1 cellular context compared by ENCODE assay signal in the genomic region with DNA sequence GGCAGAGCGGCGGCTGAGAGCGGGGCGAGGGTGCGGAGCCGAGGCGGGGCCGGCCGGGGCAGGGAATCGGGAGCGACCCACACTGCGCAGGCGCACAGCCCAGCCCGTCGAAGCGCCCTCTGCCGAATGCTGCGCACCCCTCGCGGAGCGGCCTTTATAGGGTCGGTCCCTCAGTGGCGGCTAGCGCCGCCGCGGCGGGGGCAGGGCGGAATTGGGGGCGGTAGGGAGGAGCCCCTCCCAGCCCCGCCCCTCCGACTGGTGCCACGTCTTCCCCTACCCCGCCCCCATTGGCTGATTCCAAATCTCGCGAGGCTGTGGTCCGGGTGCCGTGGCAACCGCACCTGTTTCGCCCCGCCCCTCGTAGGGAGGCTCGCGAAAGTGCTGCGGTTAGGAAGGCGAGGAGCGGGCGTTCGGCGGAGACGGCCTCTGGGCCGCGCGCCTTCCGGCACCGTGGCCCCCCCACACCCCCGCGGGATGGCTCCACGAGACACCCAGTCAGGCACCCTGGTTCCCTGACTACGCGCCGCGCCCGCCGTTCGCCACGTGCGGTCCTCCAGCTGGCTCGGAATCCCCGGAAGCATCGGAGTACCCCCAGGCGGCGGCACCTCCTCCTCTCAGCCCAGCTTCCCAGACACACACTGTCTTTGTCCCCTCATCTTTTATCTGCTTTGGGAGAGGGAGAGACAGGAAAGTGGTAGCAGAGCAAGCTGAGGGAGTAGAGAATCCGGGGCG.
TF ChIP-seq lines count a peak whose summit lies in the region.

Gene EHD1 (minus strand): TSS at position 128 of the 732 bp plus-strand sequence. CDS start 157 bp downstream, outside the sequence.

TF ChIP-seq in HepG2, 621 proteins besides CTCF, POLR2A, EP300 and RAD21 (continued from another document and continues in another):
- TF ChIP-seq ETS1 (CRISPR knock-in tag; IDR thresholded peaks at IDR 0.05) (no peak), ZNF883 (CRISPR knock-in tag; IDR thresholded peaks at IDR 0.05; ENCODE audit: not compliant biosample characterization) (peak; percentile 57), ZNF484 (CRISPR knock-in tag; IDR thresholded peaks at IDR 0.05; ENCODE audit: borderline replicate concordance, low read depth) (no peak), MTF1 (CRISPR knock-in tag; IDR thresholded peaks at IDR 0.05) (no peak), SIX1 (CRISPR knock-in tag; IDR thresholded peaks at IDR 0.05; ENCODE audit: borderline replicate concordance) (no peak), YEATS2 (CRISPR knock-in tag; IDR thresholded peaks at IDR 0.05; ENCODE audit: borderline replicate concordance) (peak; percentile 66; the same call in 1 of the 2 replicates), MAFG (CRISPR knock-in tag; IDR thresholded peaks at IDR 0.05) (no peak), CBX2 (IDR thresholded peaks at IDR 0.05; ENCODE audit: low read depth, low read length) (no peak), CBX2 (CRISPR knock-in tag; IDR thresholded peaks at IDR 0.05; ENCODE audit: low read depth) (no peak), DMAP1 (CRISPR knock-in tag; IDR thresholded peaks at IDR 0.05) (peak; percentile 90), ELF4 (CRISPR knock-in tag; IDR thresholded peaks at IDR 0.05; ENCODE audit: borderline replicate concordance) (no peak), ISL2 (CRISPR knock-in tag; IDR thresholded peaks at IDR 0.05) (no peak), FOXK1 (CRISPR knock-in tag; IDR thresholded peaks at IDR 0.05; ENCODE audit: borderline replicate concordance, low read depth) (peak; percentile 64; the same call in 1 of the 2 replicates), ZNF770 (CRISPR knock-in tag; IDR thresholded peaks at IDR 0.05) (peak; percentile 11; the same call in 1 of the 2 replicates), ZNF121 (CRISPR knock-in tag; IDR thresholded peaks at IDR 0.05) (0 out of 2 replicates have a peak, but pooled peaks have one; percentile 27), ZBTB39 (CRISPR knock-in tag; IDR thresholded peaks at IDR 0.05) (no peak), HNRNPUL1 (IDR thresholded peaks at IDR 0.05; ENCODE audit: low read depth, low read length) (no peak), ZFP1 (CRISPR knock-in tag; IDR thresholded peaks at IDR 0.05) (no peak; the same call in 1 of the 2 replicates), ZSCAN20 (CRISPR knock-in tag; IDR thresholded peaks at IDR 0.05; ENCODE audit: borderline replicate concordance) (no peak), MTA1 (CRISPR knock-in tag; IDR thresholded peaks at IDR 0.05; ENCODE audit: borderline replicate concordance) (no peak), ZNF609 (CRISPR knock-in tag; IDR thresholded peaks at IDR 0.05; ENCODE audit: borderline replicate concordance) (peak; percentile 60)
- TF ChIP-seq, protein P1, sequence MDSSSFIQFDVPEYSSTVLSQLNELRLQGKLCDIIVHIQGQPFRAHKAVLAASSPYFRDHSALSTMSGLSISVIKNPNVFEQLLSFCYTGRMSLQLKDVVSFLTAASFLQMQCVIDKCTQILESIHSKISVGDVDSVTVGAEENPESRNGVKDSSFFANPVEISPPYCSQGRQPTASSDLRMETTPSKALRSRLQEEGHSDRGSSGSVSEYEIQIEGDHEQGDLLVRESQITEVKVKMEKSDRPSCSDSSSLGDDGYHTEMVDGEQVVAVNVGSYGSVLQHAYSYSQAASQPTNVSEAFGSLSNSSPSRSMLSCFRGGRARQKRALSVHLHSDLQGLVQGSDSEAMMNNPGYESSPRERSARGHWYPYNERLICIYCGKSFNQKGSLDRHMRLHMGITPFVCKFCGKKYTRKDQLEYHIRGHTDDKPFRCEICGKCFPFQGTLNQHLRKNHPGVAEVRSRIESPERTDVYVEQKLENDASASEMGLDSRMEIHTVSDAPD (CRISPR knock-in tag; IDR thresholded peaks at IDR 0.05): peak; percentile 82
- TF ChIP-seq, protein P2, sequence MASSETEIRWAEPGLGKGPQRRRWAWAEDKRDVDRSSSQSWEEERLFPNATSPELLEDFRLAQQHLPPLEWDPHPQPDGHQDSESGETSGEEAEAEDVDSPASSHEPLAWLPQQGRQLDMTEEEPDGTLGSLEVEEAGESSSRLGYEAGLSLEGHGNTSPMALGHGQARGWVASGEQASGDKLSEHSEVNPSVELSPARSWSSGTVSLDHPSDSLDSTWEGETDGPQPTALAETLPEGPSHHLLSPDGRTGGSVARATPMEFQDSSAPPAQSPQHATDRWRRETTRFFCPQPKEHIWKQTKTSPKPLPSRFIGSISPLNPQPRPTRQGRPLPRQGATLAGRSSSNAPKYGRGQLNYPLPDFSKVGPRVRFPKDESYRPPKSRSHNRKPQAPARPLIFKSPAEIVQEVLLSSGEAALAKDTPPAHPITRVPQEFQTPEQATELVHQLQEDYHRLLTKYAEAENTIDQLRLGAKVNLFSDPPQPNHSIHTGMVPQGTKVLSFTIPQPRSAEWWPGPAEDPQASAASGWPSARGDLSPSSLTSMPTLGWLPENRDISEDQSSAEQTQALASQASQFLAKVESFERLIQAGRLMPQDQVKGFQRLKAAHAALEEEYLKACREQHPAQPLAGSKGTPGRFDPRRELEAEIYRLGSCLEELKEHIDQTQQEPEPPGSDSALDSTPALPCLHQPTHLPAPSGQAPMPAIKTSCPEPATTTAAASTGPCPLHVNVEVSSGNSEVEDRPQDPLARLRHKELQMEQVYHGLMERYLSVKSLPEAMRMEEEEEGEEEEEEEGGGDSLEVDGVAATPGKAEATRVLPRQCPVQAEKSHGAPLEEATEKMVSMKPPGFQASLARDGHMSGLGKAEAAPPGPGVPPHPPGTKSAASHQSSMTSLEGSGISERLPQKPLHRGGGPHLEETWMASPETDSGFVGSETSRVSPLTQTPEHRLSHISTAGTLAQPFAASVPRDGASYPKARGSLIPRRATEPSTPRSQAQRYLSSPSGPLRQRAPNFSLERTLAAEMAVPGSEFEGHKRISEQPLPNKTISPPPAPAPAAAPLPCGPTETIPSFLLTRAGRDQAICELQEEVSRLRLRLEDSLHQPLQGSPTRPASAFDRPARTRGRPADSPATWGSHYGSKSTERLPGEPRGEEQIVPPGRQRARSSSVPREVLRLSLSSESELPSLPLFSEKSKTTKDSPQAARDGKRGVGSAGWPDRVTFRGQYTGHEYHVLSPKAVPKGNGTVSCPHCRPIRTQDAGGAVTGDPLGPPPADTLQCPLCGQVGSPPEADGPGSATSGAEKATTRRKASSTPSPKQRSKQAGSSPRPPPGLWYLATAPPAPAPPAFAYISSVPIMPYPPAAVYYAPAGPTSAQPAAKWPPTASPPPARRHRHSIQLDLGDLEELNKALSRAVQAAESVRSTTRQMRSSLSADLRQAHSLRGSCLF (CRISPR knock-in tag; IDR thresholded peaks at IDR 0.05; ENCODE audit: borderline replicate concordance): no peak
- TF ChIP-seq, protein P3, sequence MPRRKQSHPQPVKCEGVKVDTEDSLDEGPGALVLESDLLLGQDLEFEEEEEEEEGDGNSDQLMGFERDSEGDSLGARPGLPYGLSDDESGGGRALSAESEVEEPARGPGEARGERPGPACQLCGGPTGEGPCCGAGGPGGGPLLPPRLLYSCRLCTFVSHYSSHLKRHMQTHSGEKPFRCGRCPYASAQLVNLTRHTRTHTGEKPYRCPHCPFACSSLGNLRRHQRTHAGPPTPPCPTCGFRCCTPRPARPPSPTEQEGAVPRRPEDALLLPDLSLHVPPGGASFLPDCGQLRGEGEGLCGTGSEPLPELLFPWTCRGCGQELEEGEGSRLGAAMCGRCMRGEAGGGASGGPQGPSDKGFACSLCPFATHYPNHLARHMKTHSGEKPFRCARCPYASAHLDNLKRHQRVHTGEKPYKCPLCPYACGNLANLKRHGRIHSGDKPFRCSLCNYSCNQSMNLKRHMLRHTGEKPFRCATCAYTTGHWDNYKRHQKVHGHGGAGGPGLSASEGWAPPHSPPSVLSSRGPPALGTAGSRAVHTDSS (CRISPR knock-in tag; conservative IDR thresholded peaks at IDR 0.05): no peak
- TF ChIP-seq, protein P4, sequence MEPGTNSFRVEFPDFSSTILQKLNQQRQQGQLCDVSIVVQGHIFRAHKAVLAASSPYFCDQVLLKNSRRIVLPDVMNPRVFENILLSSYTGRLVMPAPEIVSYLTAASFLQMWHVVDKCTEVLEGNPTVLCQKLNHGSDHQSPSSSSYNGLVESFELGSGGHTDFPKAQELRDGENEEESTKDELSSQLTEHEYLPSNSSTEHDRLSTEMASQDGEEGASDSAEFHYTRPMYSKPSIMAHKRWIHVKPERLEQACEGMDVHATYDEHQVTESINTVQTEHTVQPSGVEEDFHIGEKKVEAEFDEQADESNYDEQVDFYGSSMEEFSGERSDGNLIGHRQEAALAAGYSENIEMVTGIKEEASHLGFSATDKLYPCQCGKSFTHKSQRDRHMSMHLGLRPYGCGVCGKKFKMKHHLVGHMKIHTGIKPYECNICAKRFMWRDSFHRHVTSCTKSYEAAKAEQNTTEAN (CRISPR knock-in tag; conservative IDR thresholded peaks at IDR 0.05): no peak
- TF ChIP-seq, protein P5, sequence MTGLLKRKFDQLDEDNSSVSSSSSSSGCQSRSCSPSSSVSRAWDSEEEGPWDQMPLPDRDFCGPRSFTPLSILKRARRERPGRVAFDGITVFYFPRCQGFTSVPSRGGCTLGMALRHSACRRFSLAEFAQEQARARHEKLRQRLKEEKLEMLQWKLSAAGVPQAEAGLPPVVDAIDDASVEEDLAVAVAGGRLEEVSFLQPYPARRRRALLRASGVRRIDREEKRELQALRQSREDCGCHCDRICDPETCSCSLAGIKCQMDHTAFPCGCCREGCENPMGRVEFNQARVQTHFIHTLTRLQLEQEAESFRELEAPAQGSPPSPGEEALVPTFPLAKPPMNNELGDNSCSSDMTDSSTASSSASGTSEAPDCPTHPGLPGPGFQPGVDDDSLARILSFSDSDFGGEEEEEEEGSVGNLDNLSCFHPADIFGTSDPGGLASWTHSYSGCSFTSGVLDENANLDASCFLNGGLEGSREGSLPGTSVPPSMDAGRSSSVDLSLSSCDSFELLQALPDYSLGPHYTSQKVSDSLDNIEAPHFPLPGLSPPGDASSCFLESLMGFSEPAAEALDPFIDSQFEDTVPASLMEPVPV (CRISPR knock-in tag; IDR thresholded peaks at IDR 0.05): peak; percentile 78; the same call in 1 of the 2 replicates
